In genomic region chr2:146853741-146854444, GRCh38 we compare ENCODE assay signal across 22 cellular contexts.
A peak's percentile ranks its signal among the peaks of the same experiment; 100 is the strongest.
DNase-seq lines count a peak whose midpoint lies in the region; ATAC-seq and TF ChIP-seq lines count a peak whose summit lies in the region.
"Had no signal": no experiment of that assay in that cellular context is flagged by ENCODE, and none has a peak within 500 bp of the region (broad histone marks: within the 10 kb centered on the region; RNA-seq: fewer than 3 reads in every experiment).

No MANE protein-coding gene starts in this region.

- H3K4me1 ChIP-seq in HUES64 (ENCODE audit: insufficient read depth, low read length): peaks cover 31% of the 10 kb centered on the region
- no peaks in the 10 kb centered on the region for H3K4me1 ChIP-seq in lower lobe of right lung
- H3K4me1 ChIP-seq: ascending aorta, esophagus muscularis mucosa had no signal

- no peak for TF ChIP-seq CTCF in choroid plexus epithelial cell (conservative IDR thresholded peaks at IDR 0.05; ENCODE audit: low read depth, low read length)
- TF ChIP-seq CTCF in type B pancreatic cell (conservative IDR thresholded peaks at IDR 0.05): no peak
- TF ChIP-seq CTCF in lower lobe of right lung (IDR thresholded peaks at IDR 0.05): no peak

- WGBS in HUES64: 57% methylated on average over 2 of the region's 2 CpGs

- intact Hi-C loops in lower lobe of right lung (cut with DNase I): no loop called here

- no peaks in the 10 kb centered on the region for H3K9me3 ChIP-seq in HUES64 (ENCODE audit: insufficient read depth, low read depth, low read length)
- H3K9me3 ChIP-seq in lower lobe of right lung: no peaks in the 10 kb centered on the region
- H3K9me3 ChIP-seq: ascending aorta, esophagus muscularis mucosa had no signal

- H3K27ac ChIP-seq in HUES64 (ENCODE audit: low read depth, low read length) (peak overlapping the region; percentile 51; the same call in 1 of the 2 replicates), lower lobe of right lung (no peak overlapping the region)
- H3K27ac ChIP-seq: ascending aorta, esophagus muscularis mucosa had no signal

- H3K27me3 ChIP-seq in HUES64 (ENCODE audit: insufficient read depth, low read length) (no peaks in the 10 kb centered on the region), lower lobe of right lung (ENCODE audit: low read depth) (no peaks in the 10 kb centered on the region)
- H3K27me3 ChIP-seq: ascending aorta, esophagus muscularis mucosa had no signal

- H3K27me3 Mint-ChIP-seq in type B pancreatic cell: no peaks in the 10 kb centered on the region
- H3K27me3 Mint-ChIP-seq: activated CD8-positive, alpha-beta memory T cell treated with anti-CD3 and anti-CD28 coated beads, Interleukin-2, amount 10 ng/mL, durations not matched to agents 7 days and 5 days; natural killer cell treated with Interleukin-12 subunit alpha and Interleukin-12 subunit beta and Interleukin-15 and Interleukin-18, amount 100 ng/mL, for 72 hours had no signal

- H3K4me1 Mint-ChIP-seq in type B pancreatic cell (ENCODE audit: unreplicated experiment): no peaks in the 10 kb centered on the region
- H3K4me1 Mint-ChIP-seq: activated CD8-positive, alpha-beta memory T cell treated with anti-CD3 and anti-CD28 coated beads, Interleukin-2, amount 10 ng/mL, durations not matched to agents 7 days and 5 days; CD14-positive monocyte had no signal

- DNase-seq in A172 (ENCODE audit: low spot score) (peak; percentile 34), choroid plexus epithelial cell (ENCODE audit: low read depth) (peak; percentile 66), iPS-NIHi7 (ENCODE audit: extremely low spot score) (peak; percentile 47), RKO (ENCODE audit: low spot score) (no peak), NCI-H1092 treated with DMSO at 0.1 percent for 48 hours (lab: John Stamatoyannopoulos, UW) (no peak), type B pancreatic cell (ENCODE audit: extremely low spot score, unreplicated experiment) (no peak), lower lobe of right lung (no peak)
- DNase-seq: 8988T; activated CD8-positive, alpha-beta memory T cell treated with anti-CD3 and anti-CD28 coated beads, Interleukin-2, amount 10 ng/mL, durations not matched to agents 7 days and 5 days; activated effector memory CD4-positive, alpha-beta T cell treated with Interleukin-2 at 50 U/mL for 16 hours; DMS79; hypothalamus; Karpas-422; NCI-H1436 treated with DMSO at 0.1 percent for 48 hours; SIG-M5; stimulated activated naive CD8-positive, alpha-beta T cell treated with anti-CD3 and anti-CD28 coated beads, Interleukin-15, Interleukin-2, amounts not matched to agents 100 U/mL and 50 U/mL, for 24 hours had no signal

- H3K27ac Mint-ChIP-seq in type B pancreatic cell: no peak overlapping the region
- H3K27ac Mint-ChIP-seq: activated CD8-positive, alpha-beta memory T cell treated with anti-CD3 and anti-CD28 coated beads, Interleukin-2, amount 10 ng/mL, durations not matched to agents 7 days and 5 days; CD14-positive monocyte; natural killer cell treated with Interleukin-12 subunit alpha and Interleukin-12 subunit beta and Interleukin-15 and Interleukin-18, amount 100 ng/mL, for 72 hours had no signal

- ATAC-seq in lower lobe of right lung: no peak
- ATAC-seq: activated CD8-positive, alpha-beta memory T cell treated with anti-CD3 and anti-CD28 coated beads, Interleukin-2, amount 10 ng/mL, durations not matched to agents 7 days and 5 days; natural killer cell treated with Interleukin-12 subunit alpha and Interleukin-12 subunit beta and Interleukin-15 and Interleukin-18, amount 100 ng/mL, for 72 hours; stimulated activated naive CD8-positive, alpha-beta T cell treated with anti-CD3 and anti-CD28 coated beads, Interleukin-15, Interleukin-2, amounts not matched to agents 100 U/mL and 50 U/mL, for 24 hours had no signal

- H3K4me3 Mint-ChIP-seq in type B pancreatic cell: no peak overlapping the region
- H3K4me3 Mint-ChIP-seq: activated CD8-positive, alpha-beta memory T cell treated with anti-CD3 and anti-CD28 coated beads, Interleukin-2, amount 10 ng/mL, durations not matched to agents 7 days and 5 days; CD14-positive monocyte; natural killer cell treated with Interleukin-12 subunit alpha and Interleukin-12 subunit beta and Interleukin-15 and Interleukin-18, amount 100 ng/mL, for 72 hours had no signal

- H3K36me3 ChIP-seq in HUES64 (ENCODE audit: insufficient read depth, low read length) (no peaks in the 10 kb centered on the region), lower lobe of right lung (no peaks in the 10 kb centered on the region)
- H3K36me3 ChIP-seq: ascending aorta, esophagus muscularis mucosa had no signal

- H3K4me3 ChIP-seq in HUES64 (ENCODE audit: low read length) (no peak overlapping the region), choroid plexus epithelial cell (ENCODE audit: low read depth, low read length) (no peak overlapping the region), lower lobe of right lung (no peak overlapping the region)
- H3K4me3 ChIP-seq: ascending aorta, esophagus muscularis mucosa, lung had no signal

- H3K9me3 Mint-ChIP-seq in type B pancreatic cell: no peaks in the 10 kb centered on the region

- no peak overlapping the region for H3K9ac ChIP-seq in HUES64 (ENCODE audit: low read depth, low read length)

- H3K36me3 Mint-ChIP-seq in type B pancreatic cell: no peaks in the 10 kb centered on the region
- H3K36me3 Mint-ChIP-seq: activated CD8-positive, alpha-beta memory T cell treated with anti-CD3 and anti-CD28 coated beads, Interleukin-2, amount 10 ng/mL, durations not matched to agents 7 days and 5 days; CD14-positive monocyte; natural killer cell treated with Interleukin-12 subunit alpha and Interleukin-12 subunit beta and Interleukin-15 and Interleukin-18, amount 100 ng/mL, for 72 hours had no signal

Comparison
In these comparisons a context has a peak if more than half of its experiments do, and no peak if none do; other contexts are left out.
1. DNase-seq: peak in A172 (single experiment), choroid plexus epithelial cell (single experiment) and iPS-NIHi7 (single experiment); none in RKO (single experiment), NCI-H1092 treated with DMSO at 0.1 percent for 48 hours (single experiment), type B pancreatic cell (single experiment) and lower lobe of right lung (single experiment).